ENCODE assay signal across 20 cellular contexts in genomic region chr15:36886135-36887011, GRCh38.
A peak's percentile ranks its signal among the peaks of the same experiment; 100 is the strongest.
DNase-seq lines count a peak whose midpoint lies in the region; ATAC-seq, FAIRE-seq and TF ChIP-seq lines count a peak whose summit lies in the region.
"Had no signal": no experiment of that assay in that cellular context is flagged by ENCODE, and none has a peak within 500 bp of the region (broad histone marks: within the 10 kb centered on the region; RNA-seq: fewer than 3 reads in every experiment).

No MANE protein-coding gene starts in this region.

- H3K9me2 ChIP-seq in GM23338 (ENCODE audit: insufficient read depth) = no peaks in the 10 kb centered on the region

- H4K20me1 ChIP-seq in GM23338 (replicated peaks; ENCODE audit: insufficient read depth) = peaks cover 13% of the 10 kb centered on the region
- H4K20me1 ChIP-seq in astrocyte (ENCODE audit: insufficient read depth, low read length) = peaks cover 4% of the 10 kb centered on the region

- H3K4me3 Mint-ChIP-seq in GM23338 (peak overlapping the region; percentile 35), astrocyte (ENCODE audit: unreplicated experiment) (no peak overlapping the region)
- no peak overlapping the region for H3K4me3 Mint-ChIP-seq in stimulated activated effector memory CD8-positive, alpha-beta T cell treated with anti-CD3 and anti-CD28 coated beads, Interleukin-12 subunit alpha, Interleukin-12 subunit beta, amount 100 ng/mL, for 72 hours
- H3K4me3 Mint-ChIP-seq: activated naive CD4-positive, alpha-beta T cell treated with anti-CD3 and anti-CD28 coated beads, Interleukin-2, amount 50 U/mL, for 24 hours; activated T-helper 1 cell treated with anti-CD3 and anti-CD28 coated beads, Interleukin-12 subunit alpha, Interleukin-12 subunit beta, Interleukin-2, Interleukin-4 antibody, amounts not matched to agents 30 ng/mL and 10 ng/mL and 1 ng/mL, durations not matched to agents 14 hours and 24 hours and 36 hours; T-helper 1 cell treated with Interleukin-12 subunit alpha and Interleukin-12 subunit beta and Interleukin-4 antibody, amounts not matched to agents 30 μg/mL and 1 μg/mL, for 36 hours had no signal

- peaks cover 93% of the 10 kb centered on the region for H3K27me3 Mint-ChIP-seq in GM23338 (ENCODE audit: insufficient read depth, low read depth, poor library complexity)
- H3K27me3 Mint-ChIP-seq in astrocyte (ENCODE audit: low read depth, unreplicated experiment) = peaks cover 89% of the 10 kb centered on the region

- TF ChIP-seq CTCF in GM23338 (conservative IDR thresholded peaks at IDR 0.05; ENCODE audit: low read depth in 2 of 2) = no peak
- no peak for TF ChIP-seq CTCF in astrocyte (IDR thresholded peaks at IDR 0.05; ENCODE audit: insufficient read depth, low read depth, low read length)
- TF ChIP-seq CTCF in ovary (IDR thresholded peaks at IDR 0.05) = no peak
- no peak for TF ChIP-seq CTCF in tibial artery (IDR thresholded peaks at IDR 0.05)

- H3K4me2 ChIP-seq in GM23338 (peak overlapping the region; percentile 78), astrocyte (ENCODE audit: low read length) (peak overlapping the region; percentile 89)

- 84 to 97% (median 93%) methylated on average over 25 of the region's 25 CpGs for WGBS in ovary, 3 donors

- peak overlapping the region; percentile 72 for H3K9ac ChIP-seq in astrocyte (ENCODE audit: low read length)
- peak overlapping the region; percentile 13 for H3K9ac ChIP-seq in iPS-18a (ENCODE audit: low read length)

- TF ChIP-seq EP300 in ovary (IDR thresholded peaks at IDR 0.05) = no peak

- H3K36me3 ChIP-seq in GM23338 (ENCODE audit: insufficient read depth) = no peaks in the 10 kb centered on the region
- no peaks in the 10 kb centered on the region for H3K36me3 ChIP-seq in astrocyte (ENCODE audit: insufficient read depth, low read length)
- no peaks in the 10 kb centered on the region for H3K36me3 ChIP-seq in iPS-18a (ENCODE audit: control insufficient read depth, low read depth, low read length)
- H3K36me3 ChIP-seq in ovary = no peaks in the 10 kb centered on the region
- peaks cover 0 to 3% (median 0%) of the 10 kb centered on the region in 3 donors for H3K36me3 ChIP-seq in tibial artery
- H3K36me3 ChIP-seq: gastrocnemius medialis, Peyer's patch had no signal

- FAIRE-seq in astrocyte (lab: Jason Lieb, UNC) = no peak

- peaks cover 12% of the 10 kb centered on the region; the same call in 1 of the 2 replicates for H3F3A ChIP-seq in GM23338 (replicated peaks; ENCODE audit: low read depth)

- no peak; the same call in 2 of the 3 replicates for ATAC-seq in GM23338
- ATAC-seq in stimulated activated effector memory CD8-positive, alpha-beta T cell treated with anti-CD3 and anti-CD28 coated beads, Interleukin-12 subunit alpha, Interleukin-12 subunit beta, amount 100 ng/mL, for 72 hours = no peak
- ATAC-seq: gastrocnemius medialis had no signal

- H3K79me2 ChIP-seq in GM23338 (replicated peaks; ENCODE audit: insufficient read depth) (no peaks in the 10 kb centered on the region), astrocyte (ENCODE audit: insufficient read depth, low read length) (no peaks in the 10 kb centered on the region)

- no peaks in the 10 kb centered on the region for H3K9me3 ChIP-seq in astrocyte (ENCODE audit: insufficient read depth, low read depth, low read length)
- no peaks in the 10 kb centered on the region for H3K9me3 ChIP-seq in iPS-18a (ENCODE audit: control insufficient read depth, low read depth, low read length)
- H3K9me3 ChIP-seq in ovary = no peaks in the 10 kb centered on the region
- H3K9me3 ChIP-seq in tibial artery = peaks cover 0 to 4% (median 0%) of the 10 kb centered on the region in 3 donors
- H3K9me3 ChIP-seq: ascending aorta, gastrocnemius medialis, right atrium auricular region had no signal

- H3K4me1 Mint-ChIP-seq in GM23338 = peaks cover 67% of the 10 kb centered on the region
- peaks cover 8% of the 10 kb centered on the region for H3K4me1 Mint-ChIP-seq in astrocyte (ENCODE audit: low read depth, unreplicated experiment)
- H3K4me1 Mint-ChIP-seq in stimulated activated effector memory CD8-positive, alpha-beta T cell treated with anti-CD3 and anti-CD28 coated beads, Interleukin-12 subunit alpha, Interleukin-12 subunit beta, amount 100 ng/mL, for 72 hours = peaks cover 17% of the 10 kb centered on the region

- H3K27me3 ChIP-seq in GM23338 (ENCODE audit: insufficient read depth) (peaks cover 100% of the 10 kb centered on the region), astrocyte (ENCODE audit: insufficient read depth, low read length) (peaks cover 67% of the 10 kb centered on the region), iPS-18a (ENCODE audit: control insufficient read depth, insufficient read depth, low read length) (peaks cover 100% of the 10 kb centered on the region), ovary (no peaks in the 10 kb centered on the region), tibial artery (peaks cover 0 to 66% of the 10 kb centered on the region in 2 donors)
- H3K27me3 ChIP-seq: ascending aorta had no signal

- H3K27ac ChIP-seq in GM23338 (ENCODE audit: low read depth) (no peak overlapping the region), astrocyte (ENCODE audit: low read depth, low read length) (no peak overlapping the region), iPS-18a (ENCODE audit: low read length) (no peak overlapping the region), ovary (no peak overlapping the region), tibial artery (no peak overlapping the region)
- H3K27ac ChIP-seq: ascending aorta, C4-2B, gastrocnemius medialis, right atrium auricular region had no signal

- intact Hi-C loops in ovary (cut with DNase I) = loop anchor here in 1 of 4 donors (10.0 kb wide), 2 partner anchors 218 to 248 kb away; partner anchors contain the start of gene MEIS2
- intact Hi-C loops in tibial artery (cut with DNase I; ENCODE audit: low total_unique reads) = loop anchor here (10.0 kb wide), 2 partner anchors 218 to 998 kb away; partner anchors contain the start of gene MEIS2

- peak; percentile 56 for DNase-seq in GM23338 (ENCODE audit: low spot score)
- DNase-seq in astrocyte (ENCODE audit: low read depth) = no peak
- no peak for DNase-seq in ovary
- no peak for DNase-seq in tibial artery
- DNase-seq in hypothalamus (lab: John Stamatoyannopoulos, UW) = no peak
- DNase-seq in stimulated activated effector memory CD8-positive, alpha-beta T cell treated with anti-CD3 and anti-CD28 coated beads, Interleukin-12 subunit alpha, Interleukin-12 subunit beta, amount 100 ng/mL, for 72 hours (ENCODE audit: low spot score in 2 of 2) = no peak
- no peak for DNase-seq in NCI-H1105 (lab: John Stamatoyannopoulos, UW)
- DNase-seq: activated CD4-positive, alpha-beta T cell treated with anti-CD3 and anti-CD28 coated beads for 4 hours; effector CD4-positive, alpha-beta T cell; gastrocnemius medialis; NCI-H510A; Peyer's patch; substantia nigra had no signal

- H2AFZ ChIP-seq in GM23338 = no peak overlapping the region
- no peak overlapping the region for H2AFZ ChIP-seq in astrocyte (ENCODE audit: low read depth, low read length)

- H3K27ac Mint-ChIP-seq in GM23338 (no peak overlapping the region), astrocyte (ENCODE audit: unreplicated experiment) (peak overlapping the region; percentile 26)
- H3K27ac Mint-ChIP-seq in stimulated activated effector memory CD8-positive, alpha-beta T cell treated with anti-CD3 and anti-CD28 coated beads, Interleukin-12 subunit alpha, Interleukin-12 subunit beta, amount 100 ng/mL, for 72 hours = no peak overlapping the region
- H3K27ac Mint-ChIP-seq: activated naive CD4-positive, alpha-beta T cell treated with anti-CD3 and anti-CD28 coated beads, Interleukin-2, amount 50 U/mL, for 24 hours; activated T-helper 1 cell treated with anti-CD3 and anti-CD28 coated beads, Interleukin-12 subunit alpha, Interleukin-12 subunit beta, Interleukin-2, Interleukin-4 antibody, amounts not matched to agents 30 ng/mL and 10 ng/mL and 1 ng/mL, durations not matched to agents 14 hours and 24 hours and 36 hours; T-helper 1 cell treated with Interleukin-12 subunit alpha and Interleukin-12 subunit beta and Interleukin-4 antibody, amounts not matched to agents 30 μg/mL and 1 μg/mL, for 36 hours had no signal

- no peaks in the 10 kb centered on the region for H3K9me3 Mint-ChIP-seq in GM23338
- H3K9me3 Mint-ChIP-seq in astrocyte (ENCODE audit: unreplicated experiment) = peaks cover 5% of the 10 kb centered on the region
- H3K9me3 Mint-ChIP-seq in stimulated activated effector memory CD8-positive, alpha-beta T cell treated with anti-CD3 and anti-CD28 coated beads, Interleukin-12 subunit alpha, Interleukin-12 subunit beta, amount 100 ng/mL, for 72 hours = no peaks in the 10 kb centered on the region
- H3K9me3 Mint-ChIP-seq: activated T-helper 1 cell treated with anti-CD3 and anti-CD28 coated beads, Interleukin-12 subunit alpha, Interleukin-12 subunit beta, Interleukin-2, Interleukin-4 antibody, amounts not matched to agents 30 ng/mL and 10 ng/mL and 1 ng/mL, durations not matched to agents 14 hours and 24 hours and 36 hours; T-helper 1 cell treated with Interleukin-12 subunit alpha and Interleukin-12 subunit beta and Interleukin-4 antibody, amounts not matched to agents 30 μg/mL and 1 μg/mL, for 36 hours had no signal

- TF ChIP-seq POLR2A in ovary (IDR thresholded peaks at IDR 0.05) = no peak

- H3K4me3 ChIP-seq in GM23338 (peak overlapping the region; percentile 50), astrocyte (ENCODE audit: insufficient read depth, low read depth, low read length) (no peak overlapping the region), iPS-18a (ENCODE audit: low read length) (peak overlapping the region; percentile 54), ovary (peak overlapping the region; percentile 46), tibial artery (no peak overlapping the region)

- H3K36me3 Mint-ChIP-seq in GM23338 (ENCODE audit: low read depth) (no peaks in the 10 kb centered on the region), astrocyte (ENCODE audit: low read depth, unreplicated experiment) (peaks cover 7% of the 10 kb centered on the region)
- H3K36me3 Mint-ChIP-seq in stimulated activated effector memory CD8-positive, alpha-beta T cell treated with anti-CD3 and anti-CD28 coated beads, Interleukin-12 subunit alpha, Interleukin-12 subunit beta, amount 100 ng/mL, for 72 hours = no peaks in the 10 kb centered on the region

- peaks cover 76% of the 10 kb centered on the region for H3K4me1 ChIP-seq in GM23338 (ENCODE audit: insufficient read depth)
- H3K4me1 ChIP-seq in astrocyte (ENCODE audit: insufficient read depth, low read length) = peaks cover 22% of the 10 kb centered on the region
- H3K4me1 ChIP-seq in iPS-18a (ENCODE audit: control insufficient read depth, low read depth, low read length) = peaks cover 57% of the 10 kb centered on the region
- peaks cover 3% of the 10 kb centered on the region for H3K4me1 ChIP-seq in ovary (ENCODE audit: insufficient read depth)
- H3K4me1 ChIP-seq in tibial artery = peaks cover 0 to 35% (median 28%) of the 10 kb centered on the region in 4 donors
- H3K4me1 ChIP-seq: Peyer's patch had no signal

TF ChIP-seq in GM23338, 12 proteins besides CTCF, POLR2A, EP300 and RAD21 (continues in another document):
- TF ChIP-seq EZH2 (IDR thresholded peaks at IDR 0.05; ENCODE audit: low read depth, unreplicated experiment) = peak; percentile 83
- TF ChIP-seq CREB1 (CRISPR knock-in tag; IDR thresholded peaks at IDR 0.05; ENCODE audit: low read depth) = no peak
- no peak for TF ChIP-seq NANOG (IDR thresholded peaks at IDR 0.05; ENCODE audit: borderline replicate concordance)
- no peak for TF ChIP-seq ZNF331 (CRISPR knock-in tag; IDR thresholded peaks at IDR 0.05; ENCODE audit: low read depth)

Comparison
In these comparisons a context has a peak if more than half of its experiments do, and no peak if none do; other contexts are left out.
1. H3K4me3 ChIP-seq: peak in GM23338 (single experiment), iPS-18a (single experiment) and ovary (single experiment); none in astrocyte (single experiment) and tibial artery (0 of 2).